Comparison of ENCODE assay signal across 10 cellular contexts in genomic region chr6:134029495-134030455, GRCh38. TPM values are rescaled to one million over a fixed set of nuclear protein-coding genes. Genes with fewer than 3 reads are reported as not detected.
DNase-seq lines count a peak whose midpoint lies in the region; ATAC-seq, FAIRE-seq and TF ChIP-seq lines count a peak whose summit lies in the region.
"Had no signal": no experiment of that assay in that cellular context is flagged by ENCODE, and none has a peak within 500 bp of the region (broad histone marks: within the 10 kb centered on the region; RNA-seq: fewer than 3 reads in every experiment).

No MANE protein-coding gene starts in this region.

- in situ Hi-C loops in brain microvascular endothelial cell (cut with HindIII; ENCODE audit: low pct_ligation_motif_present, low sequenced_read_pairs): no loop called here
- in situ Hi-C loops in HepG2 (cut with HindIII; ENCODE audit: extremely low pct_ligation_motif_present, low pct_unique_long_range_greater_than_20kb): no loop called here

- no peaks in the 10 kb centered on the region for H3K9me3 Mint-ChIP-seq in Caco-2 (ENCODE audit: unreplicated experiment)
- H3K9me3 Mint-ChIP-seq: activated naive CD8-positive, alpha-beta T cell treated with anti-CD3 and anti-CD28 coated beads for 36 hours; CD4-positive, alpha-beta memory T cell had no signal

- TF ChIP-seq EP300 in HepG2 (IDR thresholded peaks at IDR 0.05; ENCODE audit: low read depth in 2 of 2, low read length in 2 of 2): no peak
- no peak for TF ChIP-seq EP300 in HepG2 (CRISPR knock-in tag; IDR thresholded peaks at IDR 0.05; ENCODE audit: borderline replicate concordance)

- H3K27ac ChIP-seq in C4-2B: peak overlapping the region; percentile 30
- H3K27ac ChIP-seq in brain microvascular endothelial cell: peak overlapping the region; percentile 5
- no peak overlapping the region for H3K27ac ChIP-seq in HepG2 (ENCODE audit: extremely low read length, insufficient read depth, low read length)
- H3K27ac ChIP-seq in Karpas-422 (ENCODE audit: low read length): no peak overlapping the region

- H3K4me3 ChIP-seq in brain microvascular endothelial cell (ENCODE audit: low read depth, low read length): no peak overlapping the region
- no peak overlapping the region for H3K4me3 ChIP-seq in HepG2 (replicated peaks in 1 of 3; ENCODE audit: insufficient read depth in 1 of 3, low read depth in 2 of 3, low read length in 3 of 3)
- no peak overlapping the region for H3K4me3 ChIP-seq in Caco-2 (ENCODE audit: low read depth, low read length)
- H3K4me3 ChIP-seq in Karpas-422 (ENCODE audit: low read length): no peak overlapping the region

- TF ChIP-seq RAD21 in HepG2 (CRISPR knock-in tag; IDR thresholded peaks at IDR 0.05): no peak

- H3K4me1 ChIP-seq in HepG2 (ENCODE audit: insufficient read depth, low read length) (no peaks in the 10 kb centered on the region), Caco-2 (no peaks in the 10 kb centered on the region), Karpas-422 (ENCODE audit: low read length) (no peaks in the 10 kb centered on the region)

- intact Hi-C loops in HepG2 (cut with micrococcal nuclease; ENCODE audit: unreplicated experiment) (no loop called here), Caco-2 (cut with micrococcal nuclease; ENCODE audit: unreplicated experiment) (no loop called here)

- H3K27me3 Mint-ChIP-seq in Caco-2 (ENCODE audit: insufficient read depth, unreplicated experiment): peaks cover 3% of the 10 kb centered on the region
- H3K27me3 Mint-ChIP-seq: activated naive CD8-positive, alpha-beta T cell treated with anti-CD3 and anti-CD28 coated beads for 36 hours had no signal

- H3K4me2 ChIP-seq in HepG2 (ENCODE audit: low read depth, low read length) (no peak overlapping the region), Karpas-422 (ENCODE audit: low read depth, low read length, poor library complexity, severe bottlenecking) (no peak overlapping the region)

- CTCF ChIA-PET in HepG2 (lab: Yijun Ruan, JAX; ENCODE audit: low intra/inter-chr PET ratio, low total read pairs): no interaction called here
- CTCF ChIA-PET in Caco-2 (lab: Charles Lee): no interaction called here

- POLR2A ChIA-PET in HepG2 (lab: Yijun Ruan, JAX) (no interaction called here), Caco-2 (lab: Charles Lee) (no interaction called here)

- TF ChIP-seq CTCF in C4-2B (conservative IDR thresholded peaks at IDR 0.05) (no peak), brain microvascular endothelial cell (IDR thresholded peaks at IDR 0.05; ENCODE audit: low read depth, low read length, missing control alignments) (no peak), HepG2 (CRISPR knock-in tag; IDR thresholded peaks at IDR 0.05) (no peak), Caco-2 (IDR thresholded peaks at IDR 0.05; ENCODE audit: insufficient read depth in 1 of 2, low read depth in 1 of 2, low read length in 1 of 2, severe bottlenecking in 1 of 2, unreplicated experiment in 1 of 2) (no peak)

- H3K79me2 ChIP-seq in HepG2 (ENCODE audit: insufficient read depth, low read length): no peaks in the 10 kb centered on the region
- H3K79me2 ChIP-seq in Karpas-422 (ENCODE audit: low read length): no peaks in the 10 kb centered on the region

- H3K36me3 Mint-ChIP-seq in Caco-2 (ENCODE audit: insufficient read depth, unreplicated experiment): no peaks in the 10 kb centered on the region
- H3K36me3 Mint-ChIP-seq: activated naive CD8-positive, alpha-beta T cell treated with anti-CD3 and anti-CD28 coated beads for 36 hours; CD4-positive, alpha-beta memory T cell had no signal

- H2AFZ ChIP-seq in HepG2 (ENCODE audit: low read length) (no peak overlapping the region), Karpas-422 (ENCODE audit: low read length) (no peak overlapping the region)

- peak; percentile 55 for DNase-seq in NCI-H2196 treated with DMSO at 0.1 percent for 48 hours (lab: John Stamatoyannopoulos, UW; ENCODE audit: unreplicated experiment)
- DNase-seq in brain microvascular endothelial cell: peak; percentile 86
- no peak for DNase-seq in HepG2 (ENCODE audit: low spot score)
- no peak for DNase-seq in Caco-2
- DNase-seq in Karpas-422: no peak
- no peak for DNase-seq in activated naive CD4-positive, alpha-beta T cell treated with Interleukin-2 at 50 U/mL for 16 hours
- no peak for DNase-seq in HT-29 (ENCODE audit: low spot score)
- DNase-seq: activated naive CD8-positive, alpha-beta T cell treated with anti-CD3 and anti-CD28 coated beads for 36 hours; CD4-positive, alpha-beta memory T cell had no signal

- no peak overlapping the region for H3K27ac Mint-ChIP-seq in Caco-2 (ENCODE audit: unreplicated experiment)
- H3K27ac Mint-ChIP-seq: activated naive CD8-positive, alpha-beta T cell treated with anti-CD3 and anti-CD28 coated beads for 36 hours; CD4-positive, alpha-beta memory T cell had no signal

- peak; percentile 35; the same call in 1 of the 3 replicates for ATAC-seq in HepG2

- H3K9me3 ChIP-seq in HepG2 (ENCODE audit: low read length) (no peaks in the 10 kb centered on the region), Caco-2 (no peaks in the 10 kb centered on the region), Karpas-422 (ENCODE audit: low read length) (no peaks in the 10 kb centered on the region)

- BruUV-seq in HepG2 (replicated peaks; lab: Mats Ljungman, UMichigan) (no TSS peak), Caco-2 (replicated peaks; lab: Mats Ljungman, UMichigan) (no TSS peak)

- H3K27me3 ChIP-seq in brain microvascular endothelial cell (replicated peaks): no peaks in the 10 kb centered on the region
- no peaks in the 10 kb centered on the region for H3K27me3 ChIP-seq in HepG2 (ENCODE audit: control insufficient read depth in 1 of 2, insufficient read depth in 2 of 2, low read length in 2 of 2)
- no peaks in the 10 kb centered on the region for H3K27me3 ChIP-seq in Caco-2 (replicated peaks; ENCODE audit: control insufficient read depth, insufficient read depth, low read length)
- H3K27me3 ChIP-seq in Karpas-422 (ENCODE audit: low read length): no peaks in the 10 kb centered on the region

- no peak for FAIRE-seq in HepG2 (lab: Jason Lieb, UNC)

- H3K9me2 ChIP-seq in Karpas-422 (replicated peaks; ENCODE audit: insufficient read depth, low read length): no peaks in the 10 kb centered on the region

- TF ChIP-seq POLR2A in HepG2 (IDR thresholded peaks at IDR 0.05; ENCODE audit: insufficient read depth in 1 of 2, low read depth in 2 of 2, low read length in 2 of 2): no peak

- H3K9ac ChIP-seq in HepG2 (ENCODE audit: insufficient read depth, low read depth, low read length) (no peak overlapping the region), Karpas-422 (ENCODE audit: low read length) (no peak overlapping the region)

- 16% methylated on average over 6 of the region's 6 CpGs for WGBS in HepG2 (ENCODE audit: low lambda C conversion rate)

- no peak overlapping the region for H3K4me3 Mint-ChIP-seq in Caco-2 (ENCODE audit: unreplicated experiment)
- H3K4me3 Mint-ChIP-seq: activated naive CD8-positive, alpha-beta T cell treated with anti-CD3 and anti-CD28 coated beads for 36 hours; CD4-positive, alpha-beta memory T cell had no signal

- H4K20me1 ChIP-seq in HepG2 (ENCODE audit: insufficient read depth, low read length) (no peaks in the 10 kb centered on the region), Karpas-422 (ENCODE audit: insufficient read depth, low read depth, low read length) (no peaks in the 10 kb centered on the region)

- no peaks in the 10 kb centered on the region for H3K36me3 ChIP-seq in brain microvascular endothelial cell (replicated peaks)
- H3K36me3 ChIP-seq in HepG2 (replicated peaks in 1 of 2; ENCODE audit: control insufficient read depth in 1 of 2, insufficient read depth in 2 of 2, low read length in 2 of 2): no peaks in the 10 kb centered on the region
- H3K36me3 ChIP-seq in Caco-2 (ENCODE audit: control insufficient read depth, insufficient read depth, low read length): no peaks in the 10 kb centered on the region
- H3K36me3 ChIP-seq in Karpas-422 (ENCODE audit: insufficient read depth, low read length): no peaks in the 10 kb centered on the region

- no peaks in the 10 kb centered on the region for H3K4me1 Mint-ChIP-seq in Caco-2 (ENCODE audit: low read depth, unreplicated experiment)

TF ChIP-seq in HepG2, 621 proteins besides CTCF, POLR2A, EP300 and RAD21 (continues in another document):
- TF ChIP-seq FOXA3 (CRISPR knock-in tag; IDR thresholded peaks at IDR 0.05): peak; percentile 65
- no peak for TF ChIP-seq ZNF263 (CRISPR knock-in tag; IDR thresholded peaks at IDR 0.05)
- no peak for TF ChIP-seq MBD4 (IDR thresholded peaks at IDR 0.05; ENCODE audit: borderline replicate concordance, low read length)
- no peak for TF ChIP-seq TEAD3 (CRISPR knock-in tag; optimal IDR thresholded peaks at IDR 0.05; ENCODE audit: borderline replicate concordance)
- no peak for TF ChIP-seq DR1 (CRISPR knock-in tag; IDR thresholded peaks at IDR 0.05)
- no peak for TF ChIP-seq XRCC5 (optimal IDR thresholded peaks at IDR 0.05; ENCODE audit: low read length)

RNA-seq across cellular contexts. Expression of gene SLC2A12, which starts 22.6 kb away (rescaled TPM):
- total RNA-seq in HepG2 (2016; rRNA removed; fragmentation: Illumina TruSeq; extraction: Trizol) (0.04 TPM in 1 of 2 replicates, not detected in the other), Caco-2 (2022) (0.14 TPM in 1 of 2 replicates, not detected in the other)
- not detected in 2 replicates for total RNA-seq in HepG2 (2016; cell fraction: cytosol; rRNA removed; fragmentation: Illumina TruSeq; extraction: Trizol; ENCODE audit: low read depth)
- 0.02 TPM in 1 of 2 replicates, not detected in the other for total RNA-seq in HepG2 (2016; cell fraction: insoluble cytoplasmic fraction; rRNA removed; fragmentation: Illumina TruSeq; extraction: Trizol)
- total RNA-seq in HepG2 (2016; cell fraction: membrane; rRNA removed; fragmentation: Illumina TruSeq; extraction: Trizol): not detected in 2 replicates
- total RNA-seq in HepG2 (2016; cell fraction: nucleus; rRNA removed; fragmentation: Illumina TruSeq; extraction: Trizol): 0.09 TPM in 1 of 2 replicates, not detected in the other
- 0.24 and 0.33 TPM in 2 replicates for polyA plus RNA-seq in HepG2 (2011; rRNA removed)
- 0.20 and 0.24 TPM in 2 replicates for polyA plus RNA-seq in HepG2 (2011; cell fraction: cytosol; rRNA removed)
- 0.11 and 0.26 TPM in 2 replicates for polyA plus RNA-seq in HepG2 (2011; cell fraction: nucleus; rRNA removed)
- 0.24 and 0.43 TPM in 2 replicates for polyA plus RNA-seq in HepG2 (2012)
- polyA plus RNA-seq in HepG2 (2016; cell fraction: cytosol; fragmentation: Illumina TruSeq; extraction: Trizol; ENCODE audit: low read depth): not detected in 2 replicates
- not detected in 2 replicates for polyA plus RNA-seq in HepG2 (2016; cell fraction: insoluble cytoplasmic fraction; fragmentation: Illumina TruSeq; extraction: Trizol; ENCODE audit: low read depth)
- not detected in 2 replicates for polyA plus RNA-seq in HepG2 (2016; cell fraction: membrane; fragmentation: Illumina TruSeq; extraction: Trizol; ENCODE audit: low read depth)
- 0.10 TPM in 1 of 2 replicates, not detected in the other for polyA plus RNA-seq in HepG2 (2016; cell fraction: nucleus; fragmentation: Illumina TruSeq; extraction: Trizol; ENCODE audit: insufficient read depth, low read depth)
- 0.42 TPM in 1 of 2 replicates, not detected in the other for polyA minus RNA-seq in HepG2 (2011; rRNA and poly(A)+ RNA removed; ENCODE audit: low replicate concordance)
- polyA minus RNA-seq in HepG2 (2011; cell fraction: cytosol; rRNA and poly(A)+ RNA removed): 0.26 and 0.40 TPM in 2 replicates
- 0.39 and 0.87 TPM in 2 replicates for polyA minus RNA-seq in HepG2 (2011; cell fraction: nucleus; rRNA and poly(A)+ RNA removed)
- total RNA-seq in Karpas-422 (2014; rRNA removed; shearing (Covaris generic); ENCODE audit: low replicate concordance): 0.14 and 0.34 TPM in 2 replicates
- 1.9 and 2.5 TPM in 2 replicates for total RNA-seq in HT-29 (2014; rRNA removed; shearing (Covaris generic))
- total RNA-seq: CD4-positive, alpha-beta memory T cell had no signal
- polyA plus RNA-seq: CD4-positive, alpha-beta memory T cell had no signal

Comparison
In these comparisons a context has a peak if more than half of its experiments do, and no peak if none do; other contexts are left out.
1. H3K27ac ChIP-seq: peak in C4-2B (single experiment) and brain microvascular endothelial cell (single experiment); none in HepG2 (single experiment) and Karpas-422 (single experiment).
2. DNase-seq: peak in NCI-H2196 treated with DMSO at 0.1 percent for 48 hours (single experiment) and brain microvascular endothelial cell (single experiment); none in HepG2 (single experiment), Caco-2 (0 of 2), Karpas-422 (single experiment), activated naive CD4-positive, alpha-beta T cell treated with Interleukin-2 at 50 U/mL for 16 hours (single experiment) and HT-29 (single experiment).